10 cellular contexts compared by ENCODE assay signal in genomic region chr12:112755507-112755906, GRCh38. TPM values are rescaled to one million over a fixed set of nuclear protein-coding genes. Genes with fewer than 3 reads are reported as not detected.
"Had no signal": no experiment of that assay in that cellular context is flagged by ENCODE, and none has a peak within 500 bp of the region (broad histone marks: within the 10 kb centered on the region; RNA-seq: fewer than 3 reads in every experiment).

No MANE protein-coding gene starts in this region.

- H3K4me2 ChIP-seq: KMS-11 had no signal

- H2AFZ ChIP-seq: GM23248 had no signal

- H3K4me3 ChIP-seq: GM23248 had no signal

- DNase-seq: GM23248, H9, HCEC 1CT, HFFc6, IMR-90, KBM-7 had no signal

- H3K4me3 Mint-ChIP-seq: H9, HFFc6 had no signal

- H3K27ac Mint-ChIP-seq: HFFc6 had no signal

- H3K27ac ChIP-seq: GM23248, HL-60, KMS-11 had no signal

RNA-seq across cellular contexts. Expression of gene RPH3A, which starts 36.0 kb away (rescaled TPM):
- total RNA-seq: GM23248, H1, H9, HFFc6, HT1080, IMR-90 had no signal
- polyA plus RNA-seq: GM23248, H1, IMR-90 had no signal
